17 cellular contexts compared by ENCODE assay signal in genomic region chr15:90018216-90018831, GRCh38. TPM values are rescaled to one million over a fixed set of nuclear protein-coding genes. Genes with fewer than 3 reads are reported as not detected.
DNase-seq lines count a peak whose midpoint lies in the region; ATAC-seq and TF ChIP-seq lines count a peak whose summit lies in the region.
"Had no signal": no experiment of that assay in that cellular context is flagged by ENCODE, and none has a peak within 500 bp of the region (broad histone marks: within the 10 kb centered on the region; RNA-seq: fewer than 3 reads in every experiment).

No MANE protein-coding gene starts in this region.

- H3K27me3 Mint-ChIP-seq in T-helper 17 cell (no peaks in the 10 kb centered on the region), progenitor cell of endocrine pancreas (no peaks in the 10 kb centered on the region)
- H3K27me3 Mint-ChIP-seq: B cell; naive thymus-derived CD4-positive, alpha-beta T cell had no signal

- H3K4me1 Mint-ChIP-seq in T-helper 17 cell, result peaks cover 29% of the 10 kb centered on the region
- H3K4me1 Mint-ChIP-seq in progenitor cell of endocrine pancreas (ENCODE audit: low read depth), result peaks cover 12% of the 10 kb centered on the region

- H3K4me3 Mint-ChIP-seq in T-helper 17 cell (no peak overlapping the region), progenitor cell of endocrine pancreas (ENCODE audit: low read depth) (no peak overlapping the region)
- H3K4me3 Mint-ChIP-seq: B cell; naive thymus-derived CD4-positive, alpha-beta T cell had no signal

- H3K9me3 ChIP-seq in T-helper 17 cell (ENCODE audit: control insufficient read depth, low read length, poor library complexity, severe bottlenecking), result no peaks in the 10 kb centered on the region
- H3K9me3 ChIP-seq: A549, body of pancreas, Caco-2, HAP-1 had no signal

- ATAC-seq in T-helper 17 cell (no peak), left lobe of liver (peak; percentile 79)
- ATAC-seq: A549; body of pancreas; naive thymus-derived CD4-positive, alpha-beta T cell had no signal

- peak; percentile 42 for DNase-seq in activated CD8-positive, alpha-beta memory T cell treated with anti-CD3 and anti-CD28 coated beads, Interleukin-2, amount 50 U/mL, for 48 hours
- no peak for DNase-seq in activated CD8-positive, alpha-beta memory T cell treated with anti-CD3 and anti-CD28 coated beads for 24 hours
- no peak for DNase-seq in T-helper 17 cell
- DNase-seq in left lobe of liver (ENCODE audit: low spot score), result peak; percentile 59
- DNase-seq in progenitor cell of endocrine pancreas (ENCODE audit: low spot score, unreplicated experiment), result no peak
- no peak for DNase-seq in activated CD4-positive, alpha-beta T cell treated with anti-CD3 and anti-CD28 coated beads, Interleukin-2, amount 50 U/mL, for 4 hours
- DNase-seq in NCI-H82 treated with DMSO at 0.1 percent for 48 hours (lab: John Stamatoyannopoulos, UW; ENCODE audit: unreplicated experiment), result no peak
- DNase-seq in DMS153 (lab: John Stamatoyannopoulos, UW), result no peak
- DNase-seq: Caco-2, NCI-H1436, NCI-H526, T-helper 9 cell had no signal

- H3K9me3 Mint-ChIP-seq in progenitor cell of endocrine pancreas (ENCODE audit: low read depth), result no peaks in the 10 kb centered on the region

- H3K27ac Mint-ChIP-seq in T-helper 17 cell, result peak overlapping the region; percentile 56
- H3K27ac Mint-ChIP-seq in progenitor cell of endocrine pancreas, result peak overlapping the region; percentile 79
- H3K27ac Mint-ChIP-seq: B cell had no signal

- no peak for TF ChIP-seq CTCF in progenitor cell of endocrine pancreas (IDR thresholded peaks at IDR 0.05; ENCODE audit: unreplicated experiment)

- H3K36me3 Mint-ChIP-seq in T-helper 17 cell (ENCODE audit: low read depth) (no peaks in the 10 kb centered on the region), progenitor cell of endocrine pancreas (ENCODE audit: insufficient read depth) (peaks cover 8% of the 10 kb centered on the region)

RNA-seq across cellular contexts. Expression of gene ZNF710, which starts 17.2 kb away (rescaled TPM):
- 10 to 100 TPM; 11.7 to 14.4 TPM for total RNA-seq in T-helper 17 cell
- 6.7 TPM for total RNA-seq in left lobe of liver
- total RNA-seq in progenitor cell of endocrine pancreas, result 69.3 and 70.0 TPM in 2 replicates

Comparison
In these comparisons a context has a peak if more than half of its experiments do, and no peak if none do; other contexts are left out.
1. DNase-seq: peak in activated CD8-positive, alpha-beta memory T cell treated with anti-CD3 and anti-CD28 coated beads, Interleukin-2, amount 50 U/mL, for 48 hours (single experiment) and left lobe of liver (single experiment); none in activated CD8-positive, alpha-beta memory T cell treated with anti-CD3 and anti-CD28 coated beads for 24 hours (single experiment), T-helper 17 cell (0 of 3), progenitor cell of endocrine pancreas (single experiment), activated CD4-positive, alpha-beta T cell treated with anti-CD3 and anti-CD28 coated beads, Interleukin-2, amount 50 U/mL, for 4 hours (0 of 2), NCI-H82 treated with DMSO at 0.1 percent for 48 hours (single experiment) and DMS153 (single experiment).